In genomic region chr1:85182700-85183099, GRCh38 we compare ENCODE assay signal across 20 cellular contexts.
"Had no signal": no experiment of that assay in that cellular context is flagged by ENCODE, and none has a peak within 500 bp of the region (broad histone marks: within the 10 kb centered on the region; RNA-seq: fewer than 3 reads in every experiment).

No MANE protein-coding gene starts in this region.

- ATAC-seq: activated T-cell treated with anti-CD3 and anti-CD28 coated beads, Interleukin-2, amount 50 U/mL, for 4 hours; left colon; naive thymus-derived CD4-positive, alpha-beta T cell had no signal

- H3K36me3 ChIP-seq: heart right ventricle, neural progenitor cell, transverse colon had no signal

- H3K27ac ChIP-seq: neural progenitor cell, skin epidermis had no signal

- H3K4me1 ChIP-seq: neural progenitor cell had no signal

- DNase-seq: activated B cell treated with CpG ODN at 0.5 μM for 24 hours; activated CD4-positive, alpha-beta T cell treated with anti-CD3 and anti-CD28 coated beads for 4 hours; activated CD4-positive, alpha-beta T cell treated with anti-CD3 and anti-CD28 coated beads, Interleukin-2, amount 50 U/mL, for 48 hours; activated CD8-positive, alpha-beta memory T cell treated with anti-CD3 and anti-CD28 coated beads, Interleukin-2, amount 50 U/mL, for 48 hours; activated naive CD4-positive, alpha-beta T cell treated with Interleukin-2 at 50 U/mL for 16 hours; activated naive CD8-positive, alpha-beta T cell treated with anti-CD3 and anti-CD28 coated beads for 36 hours; activated T-cell treated with anti-CD3 and anti-CD28 coated beads, Interleukin-2, amount 50 U/mL, for 4 hours; amniotic stem cell; effector CD4-positive, alpha-beta T cell; erythroblast; heart right ventricle; left colon; naive thymus-derived CD4-positive, alpha-beta T cell; retina; stimulated activated CD4-positive, alpha-beta T cell treated with anti-CD3 and anti-CD28 coated beads, Interleukin-1b, Interleukin-23, amount 100 ng/mL, for 48 hours; T-helper 9 cell; transverse colon had no signal

- H3K9me3 ChIP-seq: heart right ventricle, transverse colon had no signal

- H3K27me3 ChIP-seq: heart right ventricle, neural progenitor cell, transverse colon had no signal

- H3K4me3 ChIP-seq: heart right ventricle, lung, neural progenitor cell, skin epidermis, transverse colon had no signal
